In the genomic region with DNA sequence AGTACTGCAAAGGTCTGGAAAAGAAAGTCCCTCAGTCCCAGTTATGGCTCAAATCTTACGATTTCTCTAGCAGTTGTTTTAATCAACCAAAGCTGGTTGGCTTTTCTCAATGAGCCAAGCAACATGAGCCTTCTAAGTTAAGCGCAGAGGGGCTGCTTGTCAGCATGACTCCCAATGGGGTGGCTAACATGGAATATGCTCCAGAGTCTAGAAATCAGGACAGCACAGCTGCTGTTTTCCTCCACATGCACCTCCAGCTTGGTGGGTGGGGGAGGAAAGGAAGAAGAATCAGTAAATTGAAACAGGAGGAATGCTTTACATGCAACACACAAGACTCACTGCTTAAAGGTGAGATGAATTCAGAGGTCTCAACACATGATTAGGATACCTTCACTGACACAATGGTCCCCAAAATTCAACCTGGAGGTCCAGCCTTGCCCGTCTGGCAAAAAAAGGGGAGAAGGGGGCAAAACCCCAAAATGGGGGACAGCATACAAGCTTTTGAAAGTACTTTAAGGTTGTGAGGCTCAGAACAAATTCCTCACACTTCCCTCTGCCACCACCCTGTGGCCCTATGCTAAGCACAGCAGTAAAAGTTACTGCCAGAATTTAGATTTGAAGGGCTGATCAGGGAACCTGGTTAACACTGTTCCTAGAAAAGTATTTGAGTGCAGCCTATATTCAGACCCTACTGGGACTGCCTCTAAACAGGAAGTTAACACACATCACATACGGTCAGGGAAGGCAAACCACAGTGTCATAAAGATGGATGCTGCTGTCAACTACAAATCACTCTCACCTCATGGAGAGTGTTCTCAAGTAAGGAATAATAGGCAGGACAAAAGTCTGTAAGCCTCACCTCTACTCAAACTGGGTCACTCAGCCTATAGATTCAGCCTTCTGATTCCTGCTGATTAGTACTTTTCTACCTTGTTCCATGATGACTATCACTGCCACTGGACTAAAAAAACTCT, we compare ENCODE assay signal across 8 cellular contexts. TPM values are rescaled to one million over a fixed set of nuclear protein-coding genes. Genes with fewer than 3 reads are reported as not detected.
A peak's percentile ranks its signal among the peaks of the same experiment; 100 is the strongest.
DNase-seq lines count a peak whose midpoint lies in the region; ATAC-seq and TF ChIP-seq lines count a peak whose summit lies in the region.

No MANE protein-coding gene starts in this region.

- CTCF ChIA-PET in activated B cell treated with CpG ODN at 0.5 μM for 24 hours (lab: Charles Lee): interaction anchor here (0.8 to 1.8 kb wide), 9 partner anchors 25 to 144 kb away, joined by 3 to 8 read pairs (median 3); a partner anchor contains a TSS

- TF ChIP-seq CTCF in HFFc6 (IDR thresholded peaks at IDR 0.05): peak; percentile 46
- TF ChIP-seq CTCF in activated B cell treated with CpG ODN at 0.5 μM for 24 hours (IDR thresholded peaks at IDR 0.05): no peak
- no peak for TF ChIP-seq CTCF in glutamatergic neuron (IDR thresholded peaks at IDR 0.05; ENCODE audit: partially characterized antibody, unreplicated experiment)
- no peak for TF ChIP-seq CTCF in mucosa of descending colon (IDR thresholded peaks at IDR 0.05)

- H3K4me3 Mint-ChIP-seq in HFFc6 (peak overlapping the region; percentile 86), activated B cell treated with CpG ODN at 0.5 μM for 24 hours (peak overlapping the region; percentile 93), glutamatergic neuron (ENCODE audit: unreplicated experiment) (peak overlapping the region; percentile 94)
- peak overlapping the region; percentile 75 to 89 for H3K4me3 Mint-ChIP-seq in stimulated activated naive CD8-positive, alpha-beta T cell treated with anti-CD3 and anti-CD28 coated beads, Interleukin-15, amount 100 ng/mL, for 72 hours

- H3K4me2 ChIP-seq in BLaER1: peak overlapping the region; percentile 96

- peak overlapping the region; percentile 24; the same call in 1 of the 2 replicates for H3K27ac ChIP-seq in BLaER1

- DNase-seq in HFFc6 (peak; percentile 36), activated B cell treated with CpG ODN at 0.5 μM for 24 hours (no peak), glutamatergic neuron (no peak), mucosa of descending colon (no peak), C1 segment of cervical spinal cord (lab: John Stamatoyannopoulos, UW) (no peak), LoVo (ENCODE audit: low spot score) (no peak)
- DNase-seq in stimulated activated naive CD8-positive, alpha-beta T cell treated with anti-CD3 and anti-CD28 coated beads, Interleukin-15, amount 100 ng/mL, for 72 hours: no peak

- H3K4me1 ChIP-seq in BLaER1 (peaks cover 43% of the 10 kb centered on the region), mucosa of descending colon (ENCODE audit: low read depth) (peaks cover 23% of the 10 kb centered on the region)

- peaks cover 37% of the 10 kb centered on the region for H3K4me1 Mint-ChIP-seq in HFFc6 (ENCODE audit: low read depth)
- peaks cover 61% of the 10 kb centered on the region for H3K4me1 Mint-ChIP-seq in activated B cell treated with CpG ODN at 0.5 μM for 24 hours
- H3K4me1 Mint-ChIP-seq in glutamatergic neuron (ENCODE audit: low read depth, unreplicated experiment): peaks cover 23% of the 10 kb centered on the region
- H3K4me1 Mint-ChIP-seq in stimulated activated naive CD8-positive, alpha-beta T cell treated with anti-CD3 and anti-CD28 coated beads, Interleukin-15, amount 100 ng/mL, for 72 hours: peaks cover 64% of the 10 kb centered on the region

- intact Hi-C loops in activated B cell treated with CpG ODN at 0.5 μM for 24 hours (cut with micrococcal nuclease): loop anchor here (5.0 kb wide), 2 partner anchors 38 to 248 kb away; a partner anchor contains a TSS
- intact Hi-C loops in mucosa of descending colon (cut with DNase I, micrococcal nuclease): no loop called here

- ATAC-seq in activated B cell treated with CpG ODN at 0.5 μM for 24 hours (ENCODE audit: low read depth) (no peak), mucosa of descending colon (no peak)
- no peak for ATAC-seq in stimulated activated naive CD8-positive, alpha-beta T cell treated with anti-CD3 and anti-CD28 coated beads, Interleukin-15, amount 100 ng/mL, for 72 hours

- H3K36me3 ChIP-seq in BLaER1 (peaks cover 28% of the 10 kb centered on the region), mucosa of descending colon (ENCODE audit: low read depth) (no peaks in the 10 kb centered on the region)

- H4K20me1 ChIP-seq in BLaER1: peaks cover 70% of the 10 kb centered on the region

- POLR2A ChIA-PET in activated B cell treated with CpG ODN at 0.5 μM for 24 hours (lab: Charles Lee): interaction anchor here (0.6 to 7.6 kb wide), 7 partner anchors 25 to 99 kb away, joined by 3 to 186 read pairs (median 7); a partner anchor contains a TSS

- H3K27me3 Mint-ChIP-seq in HFFc6 (ENCODE audit: insufficient read depth) (no peaks in the 10 kb centered on the region; the same call in 1 of the 2 replicates), activated B cell treated with CpG ODN at 0.5 μM for 24 hours (no peaks in the 10 kb centered on the region), glutamatergic neuron (ENCODE audit: unreplicated experiment) (peaks cover 10% of the 10 kb centered on the region)
- no peaks in the 10 kb centered on the region for H3K27me3 Mint-ChIP-seq in stimulated activated naive CD8-positive, alpha-beta T cell treated with anti-CD3 and anti-CD28 coated beads, Interleukin-15, amount 100 ng/mL, for 72 hours

- H3K27ac Mint-ChIP-seq in HFFc6 (peak overlapping the region; percentile 3), activated B cell treated with CpG ODN at 0.5 μM for 24 hours (peak overlapping the region; percentile 75), glutamatergic neuron (ENCODE audit: unreplicated experiment) (peak overlapping the region; percentile 88)
- peak overlapping the region in 1 of 2 donors; percentile 95 for H3K27ac Mint-ChIP-seq in stimulated activated naive CD8-positive, alpha-beta T cell treated with anti-CD3 and anti-CD28 coated beads, Interleukin-15, amount 100 ng/mL, for 72 hours

- no peaks in the 10 kb centered on the region for H3K27me3 ChIP-seq in BLaER1

- no peaks in the 10 kb centered on the region for H3K9me3 ChIP-seq in BLaER1
- H3K9me3 ChIP-seq in mucosa of descending colon: no peaks in the 10 kb centered on the region

- H3K9ac ChIP-seq in BLaER1: peak overlapping the region; percentile 91; the same call in 1 of the 2 replicates

- H3K36me3 Mint-ChIP-seq in HFFc6 (ENCODE audit: low read depth) (no peaks in the 10 kb centered on the region), activated B cell treated with CpG ODN at 0.5 μM for 24 hours (ENCODE audit: low read depth) (peaks cover 32% of the 10 kb centered on the region), glutamatergic neuron (ENCODE audit: unreplicated experiment) (no peaks in the 10 kb centered on the region)

- H3K4me3 ChIP-seq in BLaER1 (peak overlapping the region; percentile 78), mucosa of descending colon (no peak overlapping the region)

- no peaks in the 10 kb centered on the region for H3K9me3 Mint-ChIP-seq in HFFc6
- no peaks in the 10 kb centered on the region for H3K9me3 Mint-ChIP-seq in activated B cell treated with CpG ODN at 0.5 μM for 24 hours
- H3K9me3 Mint-ChIP-seq in glutamatergic neuron (ENCODE audit: unreplicated experiment): peaks cover 22% of the 10 kb centered on the region
- H3K9me3 Mint-ChIP-seq in stimulated activated naive CD8-positive, alpha-beta T cell treated with anti-CD3 and anti-CD28 coated beads, Interleukin-15, amount 100 ng/mL, for 72 hours: no peaks in the 10 kb centered on the region

RNA-seq across cellular contexts. Expression of a gene that starts 2.6 kb away (rescaled TPM):
- 10 to 100 TPM; 29.3 to 40.9 (median 38.4) TPM for total RNA-seq in HFFc6 (2021; fragmentation: NEBNext Ultra II Directional; extraction: Animal tissue kit (Norgen Biotek cat#: 25700))
- total RNA-seq in activated B cell treated with CpG ODN at 0.5 μM for 24 hours (78.4 and 86.3 TPM in 2 replicates), glutamatergic neuron (ENCODE audit: unreplicated experiment) (57.6 TPM), mucosa of descending colon (10 to 100 TPM; 34.4 to 64.8 (median 36.3) TPM)

RNA-seq across cellular contexts. Expression of a gene that starts 26.4 kb away (rescaled TPM):
- total RNA-seq in HFFc6 (2021; fragmentation: NEBNext Ultra II Directional; extraction: Animal tissue kit (Norgen Biotek cat#: 25700)): 10 to 100 TPM; 20.5 to 26.6 (median 23.4) TPM
- total RNA-seq in activated B cell treated with CpG ODN at 0.5 μM for 24 hours (217 and 257 TPM in 2 replicates), glutamatergic neuron (ENCODE audit: unreplicated experiment) (72.9 TPM), mucosa of descending colon (10 to 100 TPM; 44.3 to 65.6 (median 46.5) TPM)

RNA-seq across cellular contexts. Expression of a gene that starts 38.2 kb away (rescaled TPM):
- 10 to 100 TPM; 22.3 to 31.3 (median 29.1) TPM for total RNA-seq in HFFc6 (2021; fragmentation: NEBNext Ultra II Directional; extraction: Animal tissue kit (Norgen Biotek cat#: 25700))
- total RNA-seq in activated B cell treated with CpG ODN at 0.5 μM for 24 hours (206 and 247 TPM in 2 replicates), glutamatergic neuron (ENCODE audit: unreplicated experiment) (47.3 TPM), mucosa of descending colon (10 to 100 TPM; 30.0 to 47.3 (median 47.1) TPM)

RNA-seq across cellular contexts. Expression of a gene that starts 43.2 kb away (rescaled TPM):
- 10 to 100 TPM; 88.8 to 95.7 (median 93.0) TPM for total RNA-seq in HFFc6 (2021; fragmentation: NEBNext Ultra II Directional; extraction: Animal tissue kit (Norgen Biotek cat#: 25700))
- total RNA-seq in activated B cell treated with CpG ODN at 0.5 μM for 24 hours: 51.3 and 56.3 TPM in 2 replicates
- total RNA-seq in glutamatergic neuron (ENCODE audit: unreplicated experiment): 28.1 TPM
- 10 to 100 TPM; 66.7 to 74.7 (median 66.7) TPM for total RNA-seq in mucosa of descending colon

RNA-seq across cellular contexts. Expression of a gene that starts 47.5 kb away (rescaled TPM):
- 1 to 10 TPM; 3.6 to 4.6 (median 4.1) TPM for total RNA-seq in HFFc6 (2021; fragmentation: NEBNext Ultra II Directional; extraction: Animal tissue kit (Norgen Biotek cat#: 25700))
- total RNA-seq in activated B cell treated with CpG ODN at 0.5 μM for 24 hours (9.4 and 10.2 TPM in 2 replicates), glutamatergic neuron (ENCODE audit: unreplicated experiment) (14.3 TPM), mucosa of descending colon (10 to 100 TPM in 2 of 3 donors, 1 to 10 TPM in 1; 9.9 to 26.9 (median 23.0) TPM)
